Comparison of ENCODE assay signal across 8 cellular contexts in the genomic region with DNA sequence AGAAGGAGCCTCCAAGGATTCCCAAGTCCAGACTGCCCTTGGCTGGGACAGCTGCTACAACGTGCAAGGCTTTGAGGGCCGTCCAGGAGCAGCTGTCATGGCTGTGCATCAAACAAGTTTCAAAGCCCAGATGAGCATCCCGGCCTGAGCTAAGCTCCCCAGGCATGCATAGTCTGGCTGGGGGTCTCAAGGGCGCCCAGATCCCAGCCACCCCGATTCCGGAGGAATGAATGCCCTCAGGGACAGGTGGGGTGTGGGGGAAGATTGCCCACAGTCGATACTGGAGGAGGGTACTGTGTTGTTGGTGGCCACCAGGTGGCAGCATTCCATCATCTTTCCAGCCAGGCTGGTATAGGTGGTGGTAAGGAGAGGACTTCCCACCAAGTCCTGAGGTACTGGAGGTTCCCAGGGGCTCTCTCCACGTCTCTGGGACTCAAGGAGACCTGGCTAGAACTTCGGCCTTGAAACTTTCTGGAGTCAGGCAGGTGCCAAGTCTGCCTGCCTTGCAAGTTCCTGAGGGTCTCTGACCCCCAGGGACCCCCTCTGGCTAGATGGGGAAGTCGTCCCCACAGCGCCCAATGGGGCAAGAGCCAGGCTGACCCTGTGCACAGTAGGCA. TPM values are rescaled to one million over a fixed set of nuclear protein-coding genes. Genes with fewer than 3 reads are reported as not detected.
DNase-seq lines count a peak whose midpoint lies in the region; ATAC-seq and TF ChIP-seq lines count a peak whose summit lies in the region.

No MANE protein-coding gene starts in this region.

- TF ChIP-seq CTCF in LNCAP (IDR thresholded peaks at IDR 0.05) (peak; percentile 80), SU-DHL-6 (IDR thresholded peaks at IDR 0.05; ENCODE audit: insufficient read depth, low read length, poor library complexity, severe bottlenecking) (peak; percentile 84), adrenal gland (IDR thresholded peaks at IDR 0.05) (peak; percentile 75 to 88 (median 84)), sigmoid colon (IDR thresholded peaks at IDR 0.05) (peak; percentile 65 to 90 (median 85))

- TF ChIP-seq POLR2A in adrenal gland (IDR thresholded peaks at IDR 0.05) (no peak), sigmoid colon (IDR thresholded peaks at IDR 0.05) (no peak)

- H2AFZ ChIP-seq in SU-DHL-6 (ENCODE audit: low read depth, low read length, severe bottlenecking): no peak overlapping the region

- H3K79me2 ChIP-seq in SU-DHL-6 (ENCODE audit: insufficient read depth, low read length): no peaks in the 10 kb centered on the region

- no peaks in the 10 kb centered on the region for H3K4me1 ChIP-seq in adrenal gland (replicated peaks in 1 of 2)
- no peaks in the 10 kb centered on the region for H3K4me1 ChIP-seq in right cardiac atrium (ENCODE audit: control insufficient read depth, insufficient read depth, low read length)
- H3K4me1 ChIP-seq in sigmoid colon: peaks cover 0 to 36% (median 28%) of the 10 kb centered on the region in 4 donors

- DNase-seq in AG20443 (ENCODE audit: low spot score): peak; percentile 91
- DNase-seq in adrenal gland: peak; percentile 71 to 87 (median 76)
- DNase-seq in right cardiac atrium: peak; percentile 81 to 88 (median 85)
- peak; percentile 89 for DNase-seq in sigmoid colon

- no peak overlapping the region for H3K4me3 ChIP-seq in SU-DHL-6 (ENCODE audit: insufficient read depth, low read length, poor library complexity, severe bottlenecking)
- no peak overlapping the region for H3K4me3 ChIP-seq in adrenal gland
- H3K4me3 ChIP-seq in right cardiac atrium (ENCODE audit: low read length): no peak overlapping the region
- H3K4me3 ChIP-seq in sigmoid colon: no peak overlapping the region

- no peaks in the 10 kb centered on the region for H4K20me1 ChIP-seq in SU-DHL-6 (ENCODE audit: low read depth, low read length)

- H3F3A ChIP-seq in SU-DHL-6 (ENCODE audit: insufficient read depth): peaks cover 9% of the 10 kb centered on the region; the same call in 1 of the 2 replicates

- ATAC-seq in GM18858 (IDR thresholded peaks at IDR 0.05; ENCODE audit: unreplicated experiment) (peak; percentile 49), right cardiac atrium (peak; percentile 82), HG03521 (IDR thresholded peaks at IDR 0.05; ENCODE audit: unreplicated experiment) (no peak)

- H3K27me3 ChIP-seq in SU-DHL-6 (ENCODE audit: low read length) (no peaks in the 10 kb centered on the region), adrenal gland (no peaks in the 10 kb centered on the region), right cardiac atrium (ENCODE audit: control insufficient read depth, insufficient read depth) (no peaks in the 10 kb centered on the region), sigmoid colon (no peaks in the 10 kb centered on the region)

- peaks cover 10% of the 10 kb centered on the region; the same call in 1 of the 2 replicates for H3K36me3 ChIP-seq in SU-DHL-6 (ENCODE audit: low read length)
- H3K36me3 ChIP-seq in adrenal gland (replicated peaks in 1 of 2): peaks cover 0 to 42% of the 10 kb centered on the region in 2 donors
- H3K36me3 ChIP-seq in sigmoid colon: peaks cover 24 to 41% (median 41%) of the 10 kb centered on the region in 4 donors

- WGBS in adrenal gland, 4 donors: 12 to 30% (median 27%) methylated on average over 6 to 11 of the region's 11 CpGs
- 26% methylated on average over 11 of the region's 11 CpGs for WGBS in right cardiac atrium
- WGBS in sigmoid colon, 2 donors: 27 to 38% methylated on average over 11 of the region's 11 CpGs

- no peak overlapping the region for H3K4me2 ChIP-seq in SU-DHL-6 (ENCODE audit: low read depth, low read length, poor library complexity, severe bottlenecking)

- H3K9ac ChIP-seq in SU-DHL-6 (ENCODE audit: low read length): no peak overlapping the region

- intact Hi-C loops in adrenal gland (cut with DNase I) (loop anchor here (2.0 to 10.0 kb wide), 4 partner anchors 69 to 163 kb away; a partner anchor contains a TSS), right cardiac atrium (cut with DNase I) (loop anchor here (2.0 to 10.0 kb wide), 3 partner anchors 66 to 153 kb away; a partner anchor contains a TSS), sigmoid colon (cut with DNase I) (loop anchor here (1.0 to 2.0 kb wide), 3 partner anchors 33 to 105 kb away; a partner anchor contains a TSS)

- H3K27ac ChIP-seq in SU-DHL-6 (ENCODE audit: low read depth, low read length): no peak overlapping the region
- H3K27ac ChIP-seq in adrenal gland: no peak overlapping the region
- H3K27ac ChIP-seq in right cardiac atrium (ENCODE audit: low read length): no peak overlapping the region
- H3K27ac ChIP-seq in sigmoid colon: no peak overlapping the region

- no peaks in the 10 kb centered on the region for H3K9me2 ChIP-seq in SU-DHL-6 (replicated peaks; ENCODE audit: insufficient read depth, low read length)

- H3K9me3 ChIP-seq in SU-DHL-6 (ENCODE audit: insufficient read depth, low read length) (no peaks in the 10 kb centered on the region), adrenal gland (replicated peaks in 1 of 3) (no peaks in the 10 kb centered on the region), right cardiac atrium (ENCODE audit: control insufficient read depth, low read length) (no peaks in the 10 kb centered on the region), sigmoid colon (no peaks in the 10 kb centered on the region)

- no peak for TF ChIP-seq EP300 in sigmoid colon (IDR thresholded peaks at IDR 0.05)

RNA-seq across cellular contexts. Expression of a gene that starts 32.8 kb away (rescaled TPM):
- total RNA-seq in adrenal gland: 100 to 1,000 TPM in 6 of 8 donors, 10 to 100 TPM in 2; 51.9 to 224 (median 115) TPM
- polyA plus RNA-seq in adrenal gland: 100 to 1,000 TPM; 108 to 152 (median 110) TPM
- total RNA-seq in right cardiac atrium: 10 to 100 TPM; 67.1 to 83.8 (median 76.6) TPM
- 54.9 TPM for polyA plus RNA-seq in right cardiac atrium
- total RNA-seq in sigmoid colon: 100 to 1,000 TPM; 149 to 294 (median 176) TPM
- polyA plus RNA-seq in sigmoid colon: 10 to 100 TPM; 19.4 to 96.4 (median 33.6) TPM

RNA-seq across cellular contexts. Expression of a gene that starts 33.6 kb away (rescaled TPM):
- total RNA-seq in adrenal gland (10 to 100 TPM in 6 of 8 donors, 1 to 10 TPM in 2; 9.0 to 21.1 (median 13.6) TPM), right cardiac atrium (10 to 100 TPM in 2 of 4 donors, 1 to 10 TPM in 2; 7.3 to 15.2 (median 9.4) TPM), sigmoid colon (10 to 100 TPM in 1 of 4 donors, 1 to 10 TPM in 3; 5.1 to 11.4 (median 8.0) TPM)
- polyA plus RNA-seq in adrenal gland (10 to 100 TPM in 2 of 3 donors, 1 to 10 TPM in 1; 7.3 to 16.7 (median 14.5) TPM), right cardiac atrium (10.2 TPM), sigmoid colon (10 to 100 TPM in 1 of 3 donors, 1 to 10 TPM in 1, under 1 TPM in 1; 0.60 to 12.3 (median 1.2) TPM)
